In genomic region chr5:7904170-7904569, GRCh38 we compare ENCODE assay signal across 11 cellular contexts. TPM values are rescaled to one million over a fixed set of nuclear protein-coding genes. Genes with fewer than 3 reads are reported as not detected.
DNase-seq lines count a peak whose midpoint lies in the region; ATAC-seq and TF ChIP-seq lines count a peak whose summit lies in the region.
"Had no signal": no experiment of that assay in that cellular context is flagged by ENCODE, and none has a peak within 500 bp of the region (broad histone marks: within the 10 kb centered on the region; RNA-seq: fewer than 3 reads in every experiment).

No MANE protein-coding gene starts in this region.

- H3K27me3 Mint-ChIP-seq in activated CD4-positive, alpha-beta T cell treated with anti-CD3 and anti-CD28 coated beads, Interleukin-2, amount 10 ng/mL, durations not matched to agents 7 days and 5 days = no peaks in the 10 kb centered on the region
- H3K27me3 Mint-ChIP-seq in type B pancreatic cell = no peaks in the 10 kb centered on the region

- TF ChIP-seq CTCF in astrocyte of the cerebellum (IDR thresholded peaks at IDR 0.05; ENCODE audit: low read depth, low read length, missing control alignments) (no peak), type B pancreatic cell (conservative IDR thresholded peaks at IDR 0.05) (no peak)

- in situ Hi-C loops in astrocyte of the cerebellum (cut with HindIII; ENCODE audit: low sequenced_read_pairs) = loop anchor here (25.0 kb wide), 1 partner anchor 1308 kb away; no protein-coding TSS in a partner anchor

- POLR2A ChIA-PET in activated CD4-positive, alpha-beta T cell treated with anti-CD3 and anti-CD28 coated beads, Interleukin-2, amount 10 ng/mL, durations not matched to agents 7 days and 5 days (lab: Charles Lee) = no interaction called here

- H3K27ac Mint-ChIP-seq in activated CD4-positive, alpha-beta T cell treated with anti-CD3 and anti-CD28 coated beads, Interleukin-2, amount 10 ng/mL, durations not matched to agents 7 days and 5 days = no peak overlapping the region
- H3K27ac Mint-ChIP-seq in type B pancreatic cell = no peak overlapping the region

- CTCF ChIA-PET in activated CD4-positive, alpha-beta T cell treated with anti-CD3 and anti-CD28 coated beads, Interleukin-2, amount 10 ng/mL, durations not matched to agents 7 days and 5 days (lab: Charles Lee) = no interaction called here

- H3K4me1 Mint-ChIP-seq in activated CD4-positive, alpha-beta T cell treated with anti-CD3 and anti-CD28 coated beads, Interleukin-2, amount 10 ng/mL, durations not matched to agents 7 days and 5 days = peaks cover 2% of the 10 kb centered on the region
- no peaks in the 10 kb centered on the region for H3K4me1 Mint-ChIP-seq in type B pancreatic cell (ENCODE audit: unreplicated experiment)

- H3K4me3 ChIP-seq in astrocyte of the cerebellum (ENCODE audit: low read depth, low read length) = no peak overlapping the region
- H3K4me3 ChIP-seq: colonic mucosa had no signal

- peak; percentile 65 for ATAC-seq in HG03432 (IDR thresholded peaks at IDR 0.05; ENCODE audit: unreplicated experiment)
- ATAC-seq in GM21717 (IDR thresholded peaks at IDR 0.05; ENCODE audit: unreplicated experiment) = no peak
- no peak for ATAC-seq in GM19467 (IDR thresholded peaks at IDR 0.05; ENCODE audit: unreplicated experiment)

- no peak overlapping the region for H3K4me3 Mint-ChIP-seq in activated CD4-positive, alpha-beta T cell treated with anti-CD3 and anti-CD28 coated beads, Interleukin-2, amount 10 ng/mL, durations not matched to agents 7 days and 5 days
- H3K4me3 Mint-ChIP-seq in type B pancreatic cell = no peak overlapping the region

- DNase-seq in Daoy (ENCODE audit: low read depth) = peak; percentile 31
- peak; percentile 23 for DNase-seq in astrocyte of the cerebellum (ENCODE audit: low read depth)
- DNase-seq in kidney tubule cell (ENCODE audit: low spot score) = peak; percentile 72
- DNase-seq in activated CD4-positive, alpha-beta T cell treated with anti-CD3 and anti-CD28 coated beads, Interleukin-2, amount 10 ng/mL, durations not matched to agents 7 days and 5 days = no peak
- DNase-seq in type B pancreatic cell (ENCODE audit: extremely low spot score, unreplicated experiment) = no peak
- DNase-seq: activated CD4-positive, alpha-beta T cell treated with anti-CD3 and anti-CD28 coated beads, Interleukin-2, amount 50 U/mL, for 1 hour; colonic mucosa; RPMI8226 had no signal

- peaks cover 75% of the 10 kb centered on the region for H3K36me3 Mint-ChIP-seq in activated CD4-positive, alpha-beta T cell treated with anti-CD3 and anti-CD28 coated beads, Interleukin-2, amount 10 ng/mL, durations not matched to agents 7 days and 5 days (ENCODE audit: low read depth)
- peaks cover 67% of the 10 kb centered on the region for H3K36me3 Mint-ChIP-seq in type B pancreatic cell

- H3K9me3 Mint-ChIP-seq in activated CD4-positive, alpha-beta T cell treated with anti-CD3 and anti-CD28 coated beads, Interleukin-2, amount 10 ng/mL, durations not matched to agents 7 days and 5 days = peaks cover 15% of the 10 kb centered on the region
- H3K9me3 Mint-ChIP-seq in type B pancreatic cell = peaks cover 5% of the 10 kb centered on the region

RNA-seq across cellular contexts. Expression of gene MTRR, which starts 35.2 kb away (rescaled TPM):
- total RNA-seq in Daoy (2014; rRNA removed; shearing (Covaris generic)) = 27.1 and 40.7 TPM in 2 replicates
- total RNA-seq in activated CD4-positive, alpha-beta T cell treated with anti-CD3 and anti-CD28 coated beads, Interleukin-2, amount 10 ng/mL, durations not matched to agents 7 days and 5 days = 10 to 100 TPM; 53.5 to 56.5 TPM
- total RNA-seq in type B pancreatic cell (ENCODE audit: low replicate concordance) = 33.7 and 49.3 TPM in 2 replicates

RNA-seq across cellular contexts. Expression of gene FASTKD3, which starts 35.3 kb away (rescaled TPM):
- total RNA-seq in Daoy (2014; rRNA removed; shearing (Covaris generic)) = 14.6 and 15.5 TPM in 2 replicates
- total RNA-seq in activated CD4-positive, alpha-beta T cell treated with anti-CD3 and anti-CD28 coated beads, Interleukin-2, amount 10 ng/mL, durations not matched to agents 7 days and 5 days = 10 to 100 TPM; 11.4 to 14.7 TPM
- 7.3 and 10.7 TPM in 2 replicates for total RNA-seq in type B pancreatic cell (ENCODE audit: low replicate concordance)

RNA-seq across cellular contexts. Expression of gene CFAP90, which starts 53.2 kb away (rescaled TPM):
- total RNA-seq in Daoy (2014; rRNA removed; shearing (Covaris generic)) = 0.18 TPM in 1 of 2 replicates, not detected in the other
- total RNA-seq in activated CD4-positive, alpha-beta T cell treated with anti-CD3 and anti-CD28 coated beads, Interleukin-2, amount 10 ng/mL, durations not matched to agents 7 days and 5 days = not detected
- 1.3 and 5.3 TPM in 2 replicates for total RNA-seq in type B pancreatic cell (ENCODE audit: low replicate concordance)
- total RNA-seq: colonic mucosa had no signal

Comparison
In these comparisons a context has a peak if more than half of its experiments do, and no peak if none do; other contexts are left out.
1. DNase-seq: peak in Daoy (single experiment), astrocyte of the cerebellum (single experiment) and kidney tubule cell (single experiment); none in activated CD4-positive, alpha-beta T cell treated with anti-CD3 and anti-CD28 coated beads, Interleukin-2, amount 10 ng/mL, durations not matched to agents 7 days and 5 days (single experiment) and type B pancreatic cell (single experiment).